Comparison of ENCODE assay signal across 19 cellular contexts in the genomic region with DNA sequence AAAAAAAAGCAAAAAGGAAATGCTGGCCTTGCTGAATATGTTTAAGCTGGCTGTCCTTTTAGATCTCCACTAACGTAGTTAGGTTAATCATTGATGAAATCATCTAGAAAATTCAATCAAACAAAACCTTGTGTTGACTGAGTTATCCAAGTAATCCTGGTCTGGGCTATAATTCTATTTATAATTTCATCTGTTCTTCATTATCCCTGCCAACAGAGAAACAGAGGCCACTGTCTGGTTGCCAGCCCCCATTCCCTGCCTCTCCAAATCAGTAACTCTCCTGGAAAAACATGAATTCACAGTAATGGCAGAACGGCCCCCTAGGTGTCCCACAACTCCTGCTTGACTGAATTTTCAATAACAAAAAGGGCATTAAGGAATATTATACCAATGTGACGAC. TPM values are rescaled to one million over a fixed set of nuclear protein-coding genes. Genes with fewer than 3 reads are reported as not detected.
DNase-seq lines count a peak whose midpoint lies in the region; ATAC-seq, FAIRE-seq and TF ChIP-seq lines count a peak whose summit lies in the region.
"Had no signal": no experiment of that assay in that cellular context is flagged by ENCODE, and none has a peak within 500 bp of the region (broad histone marks: within the 10 kb centered on the region; RNA-seq: fewer than 3 reads in every experiment).

No MANE protein-coding gene starts in this region.

- H2AFZ ChIP-seq in GM23248 = no peak overlapping the region
- H2AFZ ChIP-seq in astrocyte (ENCODE audit: low read depth, low read length) = no peak overlapping the region

- no peaks in the 10 kb centered on the region for H3K27me3 Mint-ChIP-seq in astrocyte (ENCODE audit: low read depth, unreplicated experiment)
- H3K27me3 Mint-ChIP-seq: progenitor cell of endocrine pancreas had no signal

- FAIRE-seq in A549 (lab: Jason Lieb, UNC) (no peak), astrocyte (lab: Jason Lieb, UNC) (no peak), GM12892 (lab: Jason Lieb, UNC) (no peak)

- H3K4me1 ChIP-seq in A549 (peaks cover 93% of the 10 kb centered on the region), GM23248 (ENCODE audit: insufficient read depth) (peaks cover 28% of the 10 kb centered on the region), astrocyte (ENCODE audit: insufficient read depth, low read length) (no peaks in the 10 kb centered on the region)
- H3K4me1 ChIP-seq: upper lobe of right lung had no signal

- H3K9ac ChIP-seq in GM23248 = no peak overlapping the region
- no peak overlapping the region for H3K9ac ChIP-seq in astrocyte (ENCODE audit: low read length)

- POLR2A ChIA-PET in A549 (lab: Yijun Ruan, JAX) = no interaction called here

- peaks cover 98% of the 10 kb centered on the region for H3K79me2 ChIP-seq in GM23248 (ENCODE audit: insufficient read depth)
- peaks cover 37% of the 10 kb centered on the region for H3K79me2 ChIP-seq in astrocyte (ENCODE audit: insufficient read depth, low read length)

- H3K27ac Mint-ChIP-seq in astrocyte (ENCODE audit: unreplicated experiment) = no peak overlapping the region
- H3K27ac Mint-ChIP-seq: progenitor cell of endocrine pancreas had no signal

- no peak; a peak in 1 of 5 replicates for TF ChIP-seq RAD21 in A549 (conservative IDR thresholded peaks at IDR 0.05 in 1 of 2, IDR thresholded peaks at IDR 0.05 in 1 of 2)

- TF ChIP-seq CTCF in A549 (IDR thresholded peaks at IDR 0.05) (0 out of 3 replicates have a peak, but pooled peaks have one; percentile 22), astrocyte (IDR thresholded peaks at IDR 0.05; ENCODE audit: insufficient read depth, low read depth, low read length) (peak; percentile 6)

- H3K4me2 ChIP-seq in A549 = peak overlapping the region; percentile 74
- H3K4me2 ChIP-seq in GM23248 (ENCODE audit: unreplicated experiment) = no peak overlapping the region
- H3K4me2 ChIP-seq in astrocyte (ENCODE audit: low read length) = no peak overlapping the region

- H3K4me3 ChIP-seq in A549 (no peak overlapping the region), GM23248 (no peak overlapping the region), astrocyte (ENCODE audit: insufficient read depth, low read depth, low read length) (no peak overlapping the region)
- H3K4me3 ChIP-seq: upper lobe of right lung had no signal

- H3K36me3 ChIP-seq in GM23248 (ENCODE audit: low read depth) = no peaks in the 10 kb centered on the region
- H3K36me3 ChIP-seq in astrocyte (ENCODE audit: insufficient read depth, low read length) = no peaks in the 10 kb centered on the region
- H3K36me3 ChIP-seq: upper lobe of right lung had no signal

- peaks cover 28% of the 10 kb centered on the region for H3F3A ChIP-seq in GM23248 (ENCODE audit: insufficient read depth)

- H3K4me1 Mint-ChIP-seq in astrocyte (ENCODE audit: low read depth, unreplicated experiment) = peaks cover 13% of the 10 kb centered on the region

- no peaks in the 10 kb centered on the region for H3K9me2 ChIP-seq in GM23248 (ENCODE audit: insufficient read depth)

- in situ Hi-C loops in GM23248 (cut with MboI) = no loop called here

- WGBS in A549 (ENCODE audit: missing lambda C conversion rate) = 28% methylated on average over 3 of the region's 3 CpGs
- WGBS in GM23248 (ENCODE audit: low coverage in 1 of 2, low lambda C conversion rate in 2 of 2, missing lambda C conversion rate in 2 of 2), 2 experiments = 29 to 39% methylated on average over 3 of the region's 3 CpGs

- H3K9me3 ChIP-seq in A549 = no peaks in the 10 kb centered on the region
- no peaks in the 10 kb centered on the region for H3K9me3 ChIP-seq in GM23248 (ENCODE audit: low read depth)
- H3K9me3 ChIP-seq in astrocyte (ENCODE audit: insufficient read depth, low read depth, low read length) = no peaks in the 10 kb centered on the region
- H3K9me3 ChIP-seq: upper lobe of right lung had no signal

- H3K36me3 Mint-ChIP-seq in astrocyte (ENCODE audit: low read depth, unreplicated experiment) = no peaks in the 10 kb centered on the region

- no peak for TF ChIP-seq POLR2A in A549 (IDR thresholded peaks at IDR 0.05; ENCODE audit: low read length)
- TF ChIP-seq POLR2A in GM12892 (IDR thresholded peaks at IDR 0.05; ENCODE audit: low read depth, low read length) = no peak

- TF ChIP-seq EP300 in A549 (IDR thresholded peaks at IDR 0.05) = no peak

- CTCF ChIA-PET in A549 (lab: Yijun Ruan, JAX) = interaction anchor here (0.6 to 1.2 kb wide), 4 partner anchors 77 to 145 kb away, joined by 3 to 5 read pairs (median 3); no protein-coding TSS in a partner anchor

- H3K27me3 ChIP-seq in GM23248 (replicated peaks; ENCODE audit: insufficient read depth) = no peaks in the 10 kb centered on the region
- H3K27me3 ChIP-seq in astrocyte (ENCODE audit: insufficient read depth, low read length) = no peaks in the 10 kb centered on the region
- H3K27me3 ChIP-seq: upper lobe of right lung had no signal

- no peak overlapping the region for H3K4me3 Mint-ChIP-seq in astrocyte (ENCODE audit: unreplicated experiment)

- peak overlapping the region; percentile 73 to 81 for H3K27ac ChIP-seq in A549
- H3K27ac ChIP-seq in GM23248 = peak overlapping the region; percentile 11; the same call in 1 of the 2 replicates
- no peak overlapping the region for H3K27ac ChIP-seq in astrocyte (ENCODE audit: low read depth, low read length)
- H3K27ac ChIP-seq: upper lobe of right lung had no signal

- H4K20me1 ChIP-seq in GM23248 (ENCODE audit: insufficient read depth) = no peaks in the 10 kb centered on the region
- no peaks in the 10 kb centered on the region for H4K20me1 ChIP-seq in astrocyte (ENCODE audit: insufficient read depth, low read length)

- ATAC-seq in A549 = peak; percentile 74 to 80; a peak in 5 of 6 replicates
- ATAC-seq in left lobe of liver = peak; percentile 65
- ATAC-seq in HG03439 (IDR thresholded peaks at IDR 0.05; ENCODE audit: unreplicated experiment) = no peak
- ATAC-seq: upper lobe of right lung had no signal

- intact Hi-C loops in head of caudate nucleus (cut with DNase I) = no loop called here

- no peaks in the 10 kb centered on the region for H3K9me3 Mint-ChIP-seq in astrocyte (ENCODE audit: unreplicated experiment)

- peak in 1 of 2 experiments; percentile 60 for DNase-seq in A549 (ENCODE audit: low read depth in 1 of 2, low spot score in 1 of 2)
- DNase-seq in GM23248 = no peak
- no peak for DNase-seq in astrocyte (ENCODE audit: low read depth)
- no peak for DNase-seq in left lobe of liver (ENCODE audit: low spot score)
- no peak for DNase-seq in head of caudate nucleus
- no peak for DNase-seq in NCI-H2029 treated with DMSO at 0.1 percent for 48 hours (lab: John Stamatoyannopoulos, UW)
- no peak for DNase-seq in GM12892 (ENCODE audit: insufficient read length)
- DNase-seq: activated CD4-positive, alpha-beta T cell treated with anti-CD3 and anti-CD28 coated beads, Interleukin-2, amount 50 U/mL, for 48 hours; activated effector memory CD4-positive, alpha-beta T cell treated with Interleukin-2 at 50 U/mL for 16 hours; AML-193; dermis blood vessel endothelial cell; Kasumi-1; kidney; NCI-H1417; stimulated activated CD4-positive, alpha-beta T cell treated with anti-CD3 and anti-CD28 coated beads, Interleukin-12 subunit alpha, Interleukin-12 subunit beta, amount 100 ng/mL, for 4 hours; stimulated activated naive CD4-positive, alpha-beta T cell treated with Interleukin-2 at 50 U/mL for 16 hours; upper lobe of right lung had no signal

TF ChIP-seq in A549, 52 proteins besides CTCF, POLR2A, EP300 and RAD21 (continues in another document):
- TF ChIP-seq RNF2 (IDR thresholded peaks at IDR 0.05; ENCODE audit: borderline replicate concordance, low read depth) (no peak), CBX2 (IDR thresholded peaks at IDR 0.05; ENCODE audit: borderline replicate concordance, low read depth) (no peak), ZNF302 (CRISPR knock-in tag; IDR thresholded peaks at IDR 0.05) (no peak), HOXB13 (CRISPR knock-in tag; IDR thresholded peaks at IDR 0.05; ENCODE audit: low read depth) (no peak), POLR2AphosphoS2 (conservative IDR thresholded peaks at IDR 0.05; ENCODE audit: low read length) (no peak), RCOR1 (IDR thresholded peaks at IDR 0.05; ENCODE audit: low read depth, low read length) (no peak), HOXB5 (CRISPR knock-in tag; IDR thresholded peaks at IDR 0.05) (no peak), MAFK (IDR thresholded peaks at IDR 0.05; ENCODE audit: partially characterized antibody) (no peak), ESRRA (IDR thresholded peaks at IDR 0.05; ENCODE audit: borderline replicate concordance, low read length) (no peak), NPAS2 (CRISPR knock-in tag; IDR thresholded peaks at IDR 0.05; ENCODE audit: borderline replicate concordance) (no peak), RFX5 (IDR thresholded peaks at IDR 0.05) (no peak), EHF (CRISPR knock-in tag; IDR thresholded peaks at IDR 0.05) (no peak), TFCP2L1 (CRISPR knock-in tag; IDR thresholded peaks at IDR 0.05) (no peak)
- TF ChIP-seq, protein P1, sequence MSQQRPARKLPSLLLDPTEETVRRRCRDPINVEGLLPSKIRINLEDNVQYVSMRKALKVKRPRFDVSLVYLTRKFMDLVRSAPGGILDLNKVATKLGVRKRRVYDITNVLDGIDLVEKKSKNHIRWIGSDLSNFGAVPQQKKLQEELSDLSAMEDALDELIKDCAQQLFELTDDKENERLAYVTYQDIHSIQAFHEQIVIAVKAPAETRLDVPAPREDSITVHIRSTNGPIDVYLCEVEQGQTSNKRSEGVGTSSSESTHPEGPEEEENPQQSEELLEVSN (IDR thresholded peaks at IDR 0.05; ENCODE audit: borderline replicate concordance, low read depth) = no peak

RNA-seq across cellular contexts. Expression of gene DOCK10, which starts 24.6 kb away (rescaled TPM):
- polyA plus RNA-seq in A549 (2011; rRNA removed) = 45.3 and 59.2 TPM in 2 replicates
- polyA plus RNA-seq in A549 (2012; cell fraction: cytosol; rRNA removed) = 41.5 and 42.4 TPM in 2 replicates
- 43.6 and 75.5 TPM in 2 replicates for polyA plus RNA-seq in A549 (2012; cell fraction: nucleus; rRNA removed)
- 35.6 to 43.0 TPM (median 42.2 TPM) in 3 replicates for polyA plus RNA-seq in A549 (2017; fragmentation: RNase III; extraction: RNeasy Plus Mini Kit Qiagen cat#74134 plus additional on column Dnase treatment)
- polyA minus RNA-seq in A549 (2011; rRNA and poly(A)+ RNA removed) = 89.1 and 90.9 TPM in 2 replicates
- total RNA-seq in GM23248 (2014; rRNA removed; shearing (Covaris generic)) = 19.2 and 20.5 TPM in 2 replicates
- polyA plus RNA-seq in GM23248 (2016; fragmentation: Nextera tagmentation; extraction: Ambion mirVana) = 6.1 and 8.5 TPM in 2 replicates
- total RNA-seq in astrocyte = 6.3 and 7.7 TPM in 2 replicates
- 6.0 TPM for total RNA-seq in left lobe of liver
- polyA plus RNA-seq in GM12892 (2012; ENCODE audit: missing spikeins) = 36.6 TPM
